In genomic region chr2:161988589-161988988, GRCh38 we compare ENCODE assay signal across 12 cellular contexts.
DNase-seq lines count a peak whose midpoint lies in the region; ATAC-seq, FAIRE-seq and TF ChIP-seq lines count a peak whose summit lies in the region.
"Had no signal": no experiment of that assay in that cellular context is flagged by ENCODE, and none has a peak within 500 bp of the region (broad histone marks: within the 10 kb centered on the region; RNA-seq: fewer than 3 reads in every experiment).

No MANE protein-coding gene starts in this region.

- no peak for TF ChIP-seq EP300 in A549 (IDR thresholded peaks at IDR 0.05)

- TF ChIP-seq CTCF in A549 (IDR thresholded peaks at IDR 0.05) (no peak), epithelial cell of proximal tubule (conservative IDR thresholded peaks at IDR 0.05; ENCODE audit: low read depth, low read length) (peak; percentile 36)

- H3K27ac ChIP-seq in A549: no peak overlapping the region
- H3K27ac ChIP-seq: thoracic aorta had no signal

- POLR2A ChIA-PET in A549 (lab: Yijun Ruan, JAX): no interaction called here

- ATAC-seq in A549 (0 out of 6 replicates have a peak, but pooled peaks of 1 of the 2 experiments have one; percentile 35), GM18861 (IDR thresholded peaks at IDR 0.05; ENCODE audit: unreplicated experiment) (peak; percentile 44), GM19455 (IDR thresholded peaks at IDR 0.05; ENCODE audit: unreplicated experiment) (no peak)
- ATAC-seq: activated naive CD4-positive, alpha-beta T cell treated with anti-CD3 and anti-CD28 coated beads, Interleukin-2, amount 50 U/mL, for 72 hours had no signal

- H3K4me1 ChIP-seq in A549: peaks cover 8% of the 10 kb centered on the region; the same call in 2 of the 3 replicates

- TF ChIP-seq RAD21 in A549 (conservative IDR thresholded peaks at IDR 0.05 in 1 of 2, IDR thresholded peaks at IDR 0.05 in 1 of 2): no peak

- no peak for FAIRE-seq in A549 (lab: Jason Lieb, UNC)

- no peak overlapping the region for H3K4me3 ChIP-seq in A549
- H3K4me3 ChIP-seq in epithelial cell of proximal tubule (ENCODE audit: low read depth, low read length): no peak overlapping the region
- H3K4me3 ChIP-seq: thoracic aorta had no signal

- intact Hi-C loops in posterior cingulate gyrus (cut with DNase I): no loop called here

- H3K9me3 ChIP-seq in A549: no peaks in the 10 kb centered on the region
- H3K9me3 ChIP-seq: thoracic aorta had no signal

- CTCF ChIA-PET in A549 (lab: Yijun Ruan, JAX): interaction anchor here (0.7 kb wide), 1 partner anchor 33 kb away, joined by 3 read pairs; no protein-coding TSS in a partner anchor

- WGBS in A549 (ENCODE audit: missing lambda C conversion rate): 100% methylated on average over 1 of the region's 1 CpG

- no peak overlapping the region for H3K4me2 ChIP-seq in A549

- DNase-seq in A549 (ENCODE audit: low read depth in 1 of 2, low spot score in 1 of 2): no peak
- peak; percentile 21 for DNase-seq in M059J (ENCODE audit: low read depth)
- DNase-seq in epithelial cell of proximal tubule (ENCODE audit: low read depth): no peak
- DNase-seq in activated gamma-delta T cell treated with Interleukin-2 at 50 U/mL for 16 hours: no peak
- DNase-seq in posterior cingulate gyrus: no peak
- no peak for DNase-seq in activated CD4-positive, alpha-beta T cell treated with anti-CD3 and anti-CD28 coated beads for 48 hours
- DNase-seq: mesenchymal stem cell; NK-92 treated with Interleukin-12 subunit alpha and Interleukin-12 subunit beta, amount 100 ng/mL, for 24 hours had no signal

- no peak for TF ChIP-seq POLR2A in A549 (IDR thresholded peaks at IDR 0.05; ENCODE audit: low read length)

TF ChIP-seq in A549, 52 proteins besides CTCF, POLR2A, EP300 and RAD21:
- TF ChIP-seq, protein P1, sequence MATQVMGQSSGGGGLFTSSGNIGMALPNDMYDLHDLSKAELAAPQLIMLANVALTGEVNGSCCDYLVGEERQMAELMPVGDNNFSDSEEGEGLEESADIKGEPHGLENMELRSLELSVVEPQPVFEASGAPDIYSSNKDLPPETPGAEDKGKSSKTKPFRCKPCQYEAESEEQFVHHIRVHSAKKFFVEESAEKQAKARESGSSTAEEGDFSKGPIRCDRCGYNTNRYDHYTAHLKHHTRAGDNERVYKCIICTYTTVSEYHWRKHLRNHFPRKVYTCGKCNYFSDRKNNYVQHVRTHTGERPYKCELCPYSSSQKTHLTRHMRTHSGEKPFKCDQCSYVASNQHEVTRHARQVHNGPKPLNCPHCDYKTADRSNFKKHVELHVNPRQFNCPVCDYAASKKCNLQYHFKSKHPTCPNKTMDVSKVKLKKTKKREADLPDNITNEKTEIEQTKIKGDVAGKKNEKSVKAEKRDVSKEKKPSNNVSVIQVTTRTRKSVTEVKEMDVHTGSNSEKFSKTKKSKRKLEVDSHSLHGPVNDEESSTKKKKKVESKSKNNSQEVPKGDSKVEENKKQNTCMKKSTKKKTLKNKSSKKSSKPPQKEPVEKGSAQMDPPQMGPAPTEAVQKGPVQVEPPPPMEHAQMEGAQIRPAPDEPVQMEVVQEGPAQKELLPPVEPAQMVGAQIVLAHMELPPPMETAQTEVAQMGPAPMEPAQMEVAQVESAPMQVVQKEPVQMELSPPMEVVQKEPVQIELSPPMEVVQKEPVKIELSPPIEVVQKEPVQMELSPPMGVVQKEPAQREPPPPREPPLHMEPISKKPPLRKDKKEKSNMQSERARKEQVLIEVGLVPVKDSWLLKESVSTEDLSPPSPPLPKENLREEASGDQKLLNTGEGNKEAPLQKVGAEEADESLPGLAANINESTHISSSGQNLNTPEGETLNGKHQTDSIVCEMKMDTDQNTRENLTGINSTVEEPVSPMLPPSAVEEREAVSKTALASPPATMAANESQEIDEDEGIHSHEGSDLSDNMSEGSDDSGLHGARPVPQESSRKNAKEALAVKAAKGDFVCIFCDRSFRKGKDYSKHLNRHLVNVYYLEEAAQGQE (IDR thresholded peaks at IDR 0.05): peak; percentile 63
- TF ChIP-seq PHF8 (IDR thresholded peaks at IDR 0.05; ENCODE audit: borderline replicate concordance, low read depth): no peak
